In the genomic region with DNA sequence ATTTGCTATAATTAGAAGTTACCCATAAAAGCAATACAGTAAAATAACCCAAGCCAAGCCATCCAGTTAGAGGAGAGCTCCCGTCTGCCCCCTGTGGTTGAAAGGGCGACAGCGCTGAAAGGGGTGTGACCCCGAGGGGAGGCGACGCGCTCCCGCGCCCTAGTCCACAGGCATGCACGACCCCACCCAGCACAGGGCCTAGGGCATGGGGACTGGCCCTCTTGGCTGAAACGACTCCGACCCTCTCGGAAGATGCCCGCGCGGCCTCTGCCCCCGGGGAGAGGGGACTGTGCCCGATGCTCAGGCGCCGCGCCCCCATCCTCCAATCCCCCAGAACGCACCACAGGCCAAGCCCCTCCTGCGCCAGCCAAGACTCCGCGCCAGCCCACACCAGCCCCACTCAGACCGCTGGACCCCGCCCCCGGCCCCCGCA, we compare ENCODE assay signal across 9 cellular contexts.
A peak's percentile ranks its signal among the peaks of the same experiment; 100 is the strongest.
DNase-seq lines count a peak whose midpoint lies in the region; ATAC-seq and TF ChIP-seq lines count a peak whose summit lies in the region.
"Had no signal": no experiment of that assay in that cellular context is flagged by ENCODE, and none has a peak within 500 bp of the region (broad histone marks: within the 10 kb centered on the region; RNA-seq: fewer than 3 reads in every experiment).

No MANE protein-coding gene starts in this region.

- H3K27ac Mint-ChIP-seq in T-helper 1 cell treated with Interleukin-12 subunit alpha and Interleukin-12 subunit beta and Interleukin-4 antibody, amounts not matched to agents 30 μg/mL and 1 μg/mL, for 36 hours: no peak overlapping the region
- no peak overlapping the region for H3K27ac Mint-ChIP-seq in memory B cell

- no peaks in the 10 kb centered on the region for H3K9me3 Mint-ChIP-seq in T-helper 1 cell treated with Interleukin-12 subunit alpha and Interleukin-12 subunit beta and Interleukin-4 antibody, amounts not matched to agents 30 μg/mL and 1 μg/mL, for 36 hours
- no peaks in the 10 kb centered on the region for H3K9me3 Mint-ChIP-seq in memory B cell

- H3K4me3 Mint-ChIP-seq in T-helper 1 cell treated with Interleukin-12 subunit alpha and Interleukin-12 subunit beta and Interleukin-4 antibody, amounts not matched to agents 30 μg/mL and 1 μg/mL, for 36 hours: peak overlapping the region; percentile 75
- peak overlapping the region; percentile 70 for H3K4me3 Mint-ChIP-seq in memory B cell

- no peaks in the 10 kb centered on the region for H3K27me3 Mint-ChIP-seq in T-helper 1 cell treated with Interleukin-12 subunit alpha and Interleukin-12 subunit beta and Interleukin-4 antibody, amounts not matched to agents 30 μg/mL and 1 μg/mL, for 36 hours (ENCODE audit: low read depth)
- H3K27me3 Mint-ChIP-seq in memory B cell: no peaks in the 10 kb centered on the region

- H3K27me3 ChIP-seq in colonic mucosa: no peaks in the 10 kb centered on the region

- H3K27ac ChIP-seq in colonic mucosa: no peak overlapping the region
- H3K27ac ChIP-seq: C4-2B had no signal

- DNase-seq in NCI-H345 (lab: John Stamatoyannopoulos, UW): peak; percentile 41
- no peak for DNase-seq in NCI-H345 treated with DMSO at 0.1 percent for 48 hours (lab: John Stamatoyannopoulos, UW; ENCODE audit: unreplicated experiment)
- peak; percentile 44 for DNase-seq in colonic mucosa
- DNase-seq in memory B cell (ENCODE audit: low spot score in 2 of 2): peak; percentile 29 to 44
- DNase-seq in stimulated activated CD8-positive, alpha-beta memory T cell treated with anti-CD3 and anti-CD28 coated beads, Interleukin-2, amount 100 ng/mL, for 1 hour (ENCODE audit: low read depth in 2 of 2): peak; percentile 24 to 29
- DNase-seq in NCI-H1417 treated with DMSO at 0.1 percent for 48 hours (lab: John Stamatoyannopoulos, UW): no peak

- peaks cover 4% of the 10 kb centered on the region for H3K4me1 Mint-ChIP-seq in T-helper 1 cell treated with Interleukin-12 subunit alpha and Interleukin-12 subunit beta and Interleukin-4 antibody, amounts not matched to agents 30 μg/mL and 1 μg/mL, for 36 hours (ENCODE audit: low read depth)
- peaks cover 6% of the 10 kb centered on the region for H3K4me1 Mint-ChIP-seq in memory B cell

- no peaks in the 10 kb centered on the region for H3K36me3 ChIP-seq in colonic mucosa

- H3K9ac ChIP-seq in colonic mucosa (ENCODE audit: low read depth in 2 of 2, low read length in 2 of 2): no peak overlapping the region

- peak; percentile 43 for TF ChIP-seq CTCF in colonic mucosa (IDR thresholded peaks at IDR 0.05)

- no peaks in the 10 kb centered on the region for H3K36me3 Mint-ChIP-seq in T-helper 1 cell treated with Interleukin-12 subunit alpha and Interleukin-12 subunit beta and Interleukin-4 antibody, amounts not matched to agents 30 μg/mL and 1 μg/mL, for 36 hours (ENCODE audit: low read depth)
- no peaks in the 10 kb centered on the region for H3K36me3 Mint-ChIP-seq in memory B cell

- H3K9me3 ChIP-seq in colonic mucosa: no peaks in the 10 kb centered on the region

- H3K4me3 ChIP-seq in colonic mucosa: peak overlapping the region; percentile 34

- peak; percentile 47 for ATAC-seq in HG03095 (IDR thresholded peaks at IDR 0.05; ENCODE audit: unreplicated experiment)
- peak; percentile 67 for ATAC-seq in memory B cell (ENCODE audit: low read depth)

- no peaks in the 10 kb centered on the region for H3K4me1 ChIP-seq in colonic mucosa

- intact Hi-C loops in colonic mucosa (cut with DNase I): no loop called here

Comparison
In these comparisons a context has a peak if more than half of its experiments do, and no peak if none do; other contexts are left out.
1. DNase-seq: peak in NCI-H345 (single experiment), colonic mucosa (single experiment), memory B cell (2 of 2) and stimulated activated CD8-positive, alpha-beta memory T cell treated with anti-CD3 and anti-CD28 coated beads, Interleukin-2, amount 100 ng/mL, for 1 hour (2 of 2); none in NCI-H345 treated with DMSO at 0.1 percent for 48 hours (single experiment) and NCI-H1417 treated with DMSO at 0.1 percent for 48 hours (single experiment).